14 cellular contexts compared by ENCODE assay signal in the genomic region with DNA sequence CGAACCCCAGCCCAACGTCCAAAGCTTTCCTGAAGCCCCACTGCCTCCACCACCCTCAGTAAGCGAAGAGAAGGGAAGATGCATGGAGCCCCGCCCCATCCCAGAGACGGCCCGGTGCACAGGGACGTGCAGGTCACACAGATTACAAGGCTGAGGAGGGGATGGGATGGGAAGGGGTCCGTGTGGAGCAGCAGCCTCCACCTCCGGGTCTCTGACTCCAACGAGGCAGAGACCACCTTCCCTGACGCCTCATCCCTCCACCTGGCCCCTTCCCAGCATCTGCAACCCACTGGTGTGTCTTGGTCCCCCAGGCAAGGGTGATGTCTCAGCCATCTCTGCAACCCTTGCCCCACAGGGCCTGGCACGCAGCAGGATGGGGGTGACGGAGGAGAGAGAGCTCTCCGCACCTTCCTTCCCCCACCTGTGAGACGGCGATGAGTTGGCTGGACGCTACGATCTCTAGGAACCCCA.
"Had no signal": no experiment of that assay in that cellular context is flagged by ENCODE, and none has a peak within 500 bp of the region (broad histone marks: within the 10 kb centered on the region; RNA-seq: fewer than 3 reads in every experiment).

No MANE protein-coding gene starts in this region.

- H3K4me1 Mint-ChIP-seq: activated CD4-positive, alpha-beta T cell treated with anti-CD3 and anti-CD28 coated beads for 36 hours; activated naive CD8-positive, alpha-beta T cell treated with anti-CD3 and anti-CD28 coated beads for 36 hours; T-cell had no signal

- H3K27ac ChIP-seq: left lung, right lobe of liver, stomach had no signal

- H3K27me3 Mint-ChIP-seq: activated CD4-positive, alpha-beta memory T cell treated with anti-CD3 and anti-CD28 coated beads for 36 hours; activated CD4-positive, alpha-beta T cell treated with anti-CD3 and anti-CD28 coated beads for 36 hours; activated naive CD8-positive, alpha-beta T cell treated with anti-CD3 and anti-CD28 coated beads for 36 hours; progenitor cell of endocrine pancreas had no signal

- DNase-seq: activated CD4-positive, alpha-beta T cell treated with anti-CD3 and anti-CD28 coated beads for 36 hours; activated naive CD8-positive, alpha-beta T cell treated with anti-CD3 and anti-CD28 coated beads for 36 hours; activated T-cell treated with anti-CD3 and anti-CD28 coated beads, Interleukin-2, amount 50 U/mL, for 48 hours; cerebellar nuclear complex; mesenchymal stem cell; stimulated activated CD4-positive, alpha-beta T cell treated with anti-CD3 and anti-CD28 coated beads, Interleukin-1b, Interleukin-23, amount 100 ng/mL, for 48 hours; stomach; T-cell had no signal

- H3K9me3 ChIP-seq: left lung, right lobe of liver, stomach had no signal

- ATAC-seq: activated CD4-positive, alpha-beta T cell treated with anti-CD3 and anti-CD28 coated beads for 36 hours; esophagus mucosa; left lung; natural killer cell treated with Interleukin-12 subunit alpha and Interleukin-12 subunit beta and Interleukin-15 and Interleukin-18, amount 100 ng/mL, for 72 hours; right lobe of liver; T-cell had no signal

- H3K36me3 Mint-ChIP-seq: activated CD4-positive, alpha-beta memory T cell treated with anti-CD3 and anti-CD28 coated beads for 36 hours; activated naive CD8-positive, alpha-beta T cell treated with anti-CD3 and anti-CD28 coated beads for 36 hours; natural killer cell treated with Interleukin-12 subunit alpha and Interleukin-12 subunit beta and Interleukin-15 and Interleukin-18, amount 100 ng/mL, for 72 hours; T-cell had no signal

- H3K9me3 Mint-ChIP-seq: activated CD4-positive, alpha-beta memory T cell treated with anti-CD3 and anti-CD28 coated beads for 36 hours; activated naive CD8-positive, alpha-beta T cell treated with anti-CD3 and anti-CD28 coated beads for 36 hours; natural killer cell treated with Interleukin-12 subunit alpha and Interleukin-12 subunit beta and Interleukin-15 and Interleukin-18, amount 100 ng/mL, for 72 hours; T-cell had no signal

- H3K27me3 ChIP-seq: left lung, right lobe of liver, stomach had no signal

- H3K4me3 Mint-ChIP-seq: activated CD4-positive, alpha-beta memory T cell treated with anti-CD3 and anti-CD28 coated beads for 36 hours; activated CD4-positive, alpha-beta T cell treated with anti-CD3 and anti-CD28 coated beads for 36 hours; activated naive CD8-positive, alpha-beta T cell treated with anti-CD3 and anti-CD28 coated beads for 36 hours; natural killer cell treated with Interleukin-12 subunit alpha and Interleukin-12 subunit beta and Interleukin-15 and Interleukin-18, amount 100 ng/mL, for 72 hours; T-cell had no signal

- H3K4me3 ChIP-seq: left lung, right lobe of liver, stomach had no signal

- H3K27ac Mint-ChIP-seq: activated CD4-positive, alpha-beta memory T cell treated with anti-CD3 and anti-CD28 coated beads for 36 hours; activated CD4-positive, alpha-beta T cell treated with anti-CD3 and anti-CD28 coated beads for 36 hours; activated naive CD8-positive, alpha-beta T cell treated with anti-CD3 and anti-CD28 coated beads for 36 hours; natural killer cell treated with Interleukin-12 subunit alpha and Interleukin-12 subunit beta and Interleukin-15 and Interleukin-18, amount 100 ng/mL, for 72 hours; progenitor cell of endocrine pancreas; T-cell had no signal

- H3K4me1 ChIP-seq: left lung had no signal
